1 cellular context compared by ENCODE assay signal in genomic region chr9:34592895-34593601, GRCh38.
TF ChIP-seq lines count a peak whose summit lies in the region.

No MANE protein-coding gene starts in this region.

TF ChIP-seq in GM23338, 12 proteins besides CTCF, POLR2A, EP300 and RAD21 (continued from another document):
- TF ChIP-seq ZNF462 (CRISPR knock-in tag; IDR thresholded peaks at IDR 0.05) (no peak), ZNF331 (CRISPR knock-in tag; IDR thresholded peaks at IDR 0.05; ENCODE audit: low read depth) (no peak), ZNF114 (CRISPR knock-in tag; IDR thresholded peaks at IDR 0.05) (no peak), STAT1 (IDR thresholded peaks at IDR 0.05; ENCODE audit: unreplicated experiment) (no peak), EZH2phosphoT487 (IDR thresholded peaks at IDR 0.05; ENCODE audit: unreplicated experiment) (no peak), CREB1 (CRISPR knock-in tag; IDR thresholded peaks at IDR 0.05; ENCODE audit: low read depth) (no peak)
